1 cellular context compared by ENCODE assay signal in the genomic region with DNA sequence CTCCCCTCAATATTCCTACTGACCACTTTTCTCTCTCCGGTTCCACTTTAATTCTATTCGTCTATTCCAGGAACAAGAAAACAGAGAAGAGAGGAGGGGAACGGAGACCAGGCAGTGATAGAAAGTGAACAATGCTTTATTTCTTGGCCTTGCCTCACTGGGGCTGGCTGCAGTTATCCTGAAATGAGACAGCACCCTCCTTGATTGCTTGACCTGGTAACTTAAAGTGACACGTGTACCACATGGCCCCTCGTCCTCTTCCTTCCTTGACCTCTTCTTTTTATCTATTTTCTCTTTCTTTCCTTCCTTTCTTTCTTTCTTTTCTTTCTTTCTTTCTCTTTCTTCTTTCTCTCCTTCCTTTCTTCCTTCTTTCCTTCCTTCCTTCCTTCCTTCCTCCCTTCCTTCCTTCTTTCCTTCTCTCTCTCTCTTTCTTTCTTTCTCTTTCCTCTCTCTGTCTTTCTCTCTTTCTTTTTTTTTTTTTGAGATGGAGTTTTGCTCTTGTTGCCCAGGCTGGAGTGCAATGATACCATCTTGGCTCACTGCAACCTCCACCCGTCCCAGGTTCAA.
TF ChIP-seq lines count a peak whose summit lies in the region.

No MANE protein-coding gene starts in this region.

TF ChIP-seq in A549, 52 proteins besides CTCF, POLR2A, EP300 and RAD21 (continued from another document):
- TF ChIP-seq NFE2L2 (conservative IDR thresholded peaks at IDR 0.05; ENCODE audit: low read length) (no peak), HOXB13 (CRISPR knock-in tag; IDR thresholded peaks at IDR 0.05; ENCODE audit: low read depth) (no peak), RARB (CRISPR knock-in tag; IDR thresholded peaks at IDR 0.05) (no peak), ESRRA (IDR thresholded peaks at IDR 0.05; ENCODE audit: borderline replicate concordance, low read length) (no peak), FOSL2 (IDR thresholded peaks at IDR 0.05) (no peak), FOSL2 (CRISPR knock-in tag; IDR thresholded peaks at IDR 0.05) (no peak), PHF8 (IDR thresholded peaks at IDR 0.05; ENCODE audit: borderline replicate concordance, low read depth) (no peak), HOXA7 (CRISPR knock-in tag; IDR thresholded peaks at IDR 0.05) (no peak), RFX5 (IDR thresholded peaks at IDR 0.05) (no peak), ZSCAN20 (CRISPR knock-in tag; IDR thresholded peaks at IDR 0.05) (no peak), GATA3 (IDR thresholded peaks at IDR 0.05; ENCODE audit: borderline replicate concordance) (no peak), HEYL (CRISPR knock-in tag; IDR thresholded peaks at IDR 0.05) (no peak), HOXB5 (CRISPR knock-in tag; IDR thresholded peaks at IDR 0.05) (no peak), HDAC2 (IDR thresholded peaks at IDR 0.05) (no peak)
TF ChIP-seq in A549: peak in this region for 0.
